ENCODE assay signal across 2 cellular contexts in the genomic region with DNA sequence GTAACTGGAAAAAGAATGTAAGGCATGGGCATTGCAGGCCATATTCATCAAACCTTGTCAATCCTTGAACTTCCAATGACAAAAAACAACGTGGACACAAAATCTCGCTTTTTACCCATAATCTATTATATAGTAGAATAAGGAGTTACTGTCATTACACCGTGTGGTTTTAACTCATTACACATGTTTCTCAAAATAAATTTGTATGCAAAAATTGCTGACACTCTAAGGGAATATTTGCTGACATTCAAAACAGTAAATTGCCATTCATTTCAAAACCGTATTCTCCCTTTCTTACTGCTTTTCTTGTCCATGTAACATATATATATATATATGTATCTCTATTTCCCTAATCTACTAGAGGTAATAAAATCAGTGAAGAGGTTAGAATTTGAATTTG.
TF ChIP-seq lines count a peak whose summit lies in the region.

No MANE protein-coding gene starts in this region.

TF ChIP-seq in HepG2, 621 proteins besides CTCF, POLR2A, EP300 and RAD21:
- TF ChIP-seq MAFK (conservative IDR thresholded peaks at IDR 0.05 in 1 of 2, IDR thresholded peaks at IDR 0.05 in 1 of 2; ENCODE audit: low read length in 2 of 2): peak in 1 of 2 experiments; percentile 83; a peak in 2 of 4 replicates
- no peak for TF ChIP-seq SALL1 (CRISPR knock-in tag; IDR thresholded peaks at IDR 0.05)
- TF ChIP-seq MAFF (IDR thresholded peaks at IDR 0.05; ENCODE audit: low read depth, low read length): peak; percentile 55
- TF ChIP-seq, protein P1, sequence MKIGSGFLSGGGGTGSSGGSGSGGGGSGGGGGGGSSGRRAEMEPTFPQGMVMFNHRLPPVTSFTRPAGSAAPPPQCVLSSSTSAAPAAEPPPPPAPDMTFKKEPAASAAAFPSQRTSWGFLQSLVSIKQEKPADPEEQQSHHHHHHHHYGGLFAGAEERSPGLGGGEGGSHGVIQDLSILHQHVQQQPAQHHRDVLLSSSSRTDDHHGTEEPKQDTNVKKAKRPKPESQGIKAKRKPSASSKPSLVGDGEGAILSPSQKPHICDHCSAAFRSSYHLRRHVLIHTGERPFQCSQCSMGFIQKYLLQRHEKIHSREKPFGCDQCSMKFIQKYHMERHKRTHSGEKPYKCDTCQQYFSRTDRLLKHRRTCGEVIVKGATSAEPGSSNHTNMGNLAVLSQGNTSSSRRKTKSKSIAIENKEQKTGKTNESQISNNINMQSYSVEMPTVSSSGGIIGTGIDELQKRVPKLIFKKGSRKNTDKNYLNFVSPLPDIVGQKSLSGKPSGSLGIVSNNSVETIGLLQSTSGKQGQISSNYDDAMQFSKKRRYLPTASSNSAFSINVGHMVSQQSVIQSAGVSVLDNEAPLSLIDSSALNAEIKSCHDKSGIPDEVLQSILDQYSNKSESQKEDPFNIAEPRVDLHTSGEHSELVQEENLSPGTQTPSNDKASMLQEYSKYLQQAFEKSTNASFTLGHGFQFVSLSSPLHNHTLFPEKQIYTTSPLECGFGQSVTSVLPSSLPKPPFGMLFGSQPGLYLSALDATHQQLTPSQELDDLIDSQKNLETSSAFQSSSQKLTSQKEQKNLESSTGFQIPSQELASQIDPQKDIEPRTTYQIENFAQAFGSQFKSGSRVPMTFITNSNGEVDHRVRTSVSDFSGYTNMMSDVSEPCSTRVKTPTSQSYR (CRISPR knock-in tag; IDR thresholded peaks at IDR 0.05; ENCODE audit: borderline replicate concordance): no peak
- TF ChIP-seq BRD4 (CRISPR knock-in tag; IDR thresholded peaks at IDR 0.05): no peak

TF ChIP-seq in GM12878, 131 proteins besides CTCF, POLR2A, EP300 and RAD21:
- no peak for TF ChIP-seq KLF5 (IDR thresholded peaks at IDR 0.05; ENCODE audit: partially characterized antibody)
- TF ChIP-seq SMAD1 (IDR thresholded peaks at IDR 0.05; ENCODE audit: low read depth, partially characterized antibody): no peak
- no peak for TF ChIP-seq POLR2AphosphoS2 (IDR thresholded peaks at IDR 0.05; ENCODE audit: low read depth, low read length)
- TF ChIP-seq SMARCA5 (IDR thresholded peaks at IDR 0.05): no peak
- TF ChIP-seq NFIC (IDR thresholded peaks at IDR 0.05; ENCODE audit: low read depth, low read length): peak; percentile 39; the same call in 1 of the 2 replicates
- TF ChIP-seq, protein P2, sequence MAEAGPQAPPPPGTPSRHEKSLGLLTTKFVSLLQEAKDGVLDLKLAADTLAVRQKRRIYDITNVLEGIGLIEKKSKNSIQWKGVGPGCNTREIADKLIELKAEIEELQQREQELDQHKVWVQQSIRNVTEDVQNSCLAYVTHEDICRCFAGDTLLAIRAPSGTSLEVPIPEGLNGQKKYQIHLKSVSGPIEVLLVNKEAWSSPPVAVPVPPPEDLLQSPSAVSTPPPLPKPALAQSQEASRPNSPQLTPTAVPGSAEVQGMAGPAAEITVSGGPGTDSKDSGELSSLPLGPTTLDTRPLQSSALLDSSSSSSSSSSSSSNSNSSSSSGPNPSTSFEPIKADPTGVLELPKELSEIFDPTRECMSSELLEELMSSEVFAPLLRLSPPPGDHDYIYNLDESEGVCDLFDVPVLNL (IDR thresholded peaks at IDR 0.05; ENCODE audit: low read depth, low read length): no peak
- TF ChIP-seq NRF1 (conservative IDR thresholded peaks at IDR 0.05; ENCODE audit: low read depth, low read length): no peak
- TF ChIP-seq ZBED1 (IDR thresholded peaks at IDR 0.05; ENCODE audit: borderline replicate concordance): no peak
- peak; percentile 47 for TF ChIP-seq JUNB (IDR thresholded peaks at IDR 0.05)
- TF ChIP-seq MEF2A (IDR thresholded peaks at IDR 0.05; ENCODE audit: insufficient read depth, low read depth, low read length): 0 out of 2 replicates have a peak, but pooled peaks have one; percentile 12
- TF ChIP-seq, protein P3, sequence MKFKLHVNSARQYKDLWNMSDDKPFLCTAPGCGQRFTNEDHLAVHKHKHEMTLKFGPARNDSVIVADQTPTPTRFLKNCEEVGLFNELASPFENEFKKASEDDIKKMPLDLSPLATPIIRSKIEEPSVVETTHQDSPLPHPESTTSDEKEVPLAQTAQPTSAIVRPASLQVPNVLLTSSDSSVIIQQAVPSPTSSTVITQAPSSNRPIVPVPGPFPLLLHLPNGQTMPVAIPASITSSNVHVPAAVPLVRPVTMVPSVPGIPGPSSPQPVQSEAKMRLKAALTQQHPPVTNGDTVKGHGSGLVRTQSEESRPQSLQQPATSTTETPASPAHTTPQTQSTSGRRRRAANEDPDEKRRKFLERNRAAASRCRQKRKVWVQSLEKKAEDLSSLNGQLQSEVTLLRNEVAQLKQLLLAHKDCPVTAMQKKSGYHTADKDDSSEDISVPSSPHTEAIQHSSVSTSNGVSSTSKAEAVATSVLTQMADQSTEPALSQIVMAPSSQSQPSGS (IDR thresholded peaks at IDR 0.05; ENCODE audit: low read length): 0 out of 2 replicates have a peak, but pooled peaks have one; percentile 35
- no peak for TF ChIP-seq CUX1 (IDR thresholded peaks at IDR 0.05; ENCODE audit: insufficient replicate concordance, low read depth, low read length)
